In genomic region chr15:90035835-90036220, GRCh38 we compare ENCODE assay signal across 8 cellular contexts. TPM values are rescaled to one million over a fixed set of nuclear protein-coding genes. Genes with fewer than 3 reads are reported as not detected.
DNase-seq lines count a peak whose midpoint lies in the region; ATAC-seq and TF ChIP-seq lines count a peak whose summit lies in the region.

No MANE protein-coding gene starts in this region.

- H3K27ac ChIP-seq in lower lobe of right lung (peak overlapping the region; percentile 94), tibial artery (no peak overlapping the region)

- H3K27me3 ChIP-seq in lower lobe of right lung (ENCODE audit: low read depth) (no peaks in the 10 kb centered on the region), tibial artery (no peaks in the 10 kb centered on the region)

- H3K4me1 ChIP-seq in lower lobe of right lung (peaks cover 90% of the 10 kb centered on the region), tibial artery (peaks cover 0 to 49% (median 23%) of the 10 kb centered on the region in 4 donors)

- peaks cover 2% of the 10 kb centered on the region for H3K36me3 Mint-ChIP-seq in activated T-cell treated with anti-CD3 and anti-CD28 coated beads, Interleukin-2, amount 50 U/mL, for 24 hours (ENCODE audit: low read depth)
- peaks cover 3% of the 10 kb centered on the region for H3K36me3 Mint-ChIP-seq in activated T-cell treated with anti-CD3 and anti-CD28 coated beads, Interleukin-2, amount 50 U/mL, for 4 hours (ENCODE audit: insufficient read depth)
- H3K36me3 Mint-ChIP-seq in activated naive CD8-positive, alpha-beta T cell treated with anti-CD3 and anti-CD28 coated beads, Interleukin-2, amount 50 U/mL, for 24 hours (ENCODE audit: low read depth), result peaks cover 5% of the 10 kb centered on the region

- H3K9me3 Mint-ChIP-seq in activated T-cell treated with anti-CD3 and anti-CD28 coated beads, Interleukin-2, amount 50 U/mL, for 24 hours, result no peaks in the 10 kb centered on the region
- no peaks in the 10 kb centered on the region for H3K9me3 Mint-ChIP-seq in activated T-cell treated with anti-CD3 and anti-CD28 coated beads, Interleukin-2, amount 50 U/mL, for 4 hours
- H3K9me3 Mint-ChIP-seq in activated naive CD8-positive, alpha-beta T cell treated with anti-CD3 and anti-CD28 coated beads, Interleukin-2, amount 50 U/mL, for 24 hours, result no peaks in the 10 kb centered on the region

- TF ChIP-seq CTCF in lower lobe of right lung (IDR thresholded peaks at IDR 0.05), result no peak
- TF ChIP-seq CTCF in tibial artery (IDR thresholded peaks at IDR 0.05), result no peak

- peak overlapping the region; percentile 50 for H3K27ac Mint-ChIP-seq in activated T-cell treated with anti-CD3 and anti-CD28 coated beads, Interleukin-2, amount 50 U/mL, for 24 hours
- H3K27ac Mint-ChIP-seq in activated naive CD8-positive, alpha-beta T cell treated with anti-CD3 and anti-CD28 coated beads, Interleukin-2, amount 50 U/mL, for 24 hours, result peak overlapping the region; percentile 53

- H3K4me1 Mint-ChIP-seq in activated T-cell treated with anti-CD3 and anti-CD28 coated beads, Interleukin-2, amount 50 U/mL, for 24 hours (ENCODE audit: low read depth), result peaks cover 87% of the 10 kb centered on the region
- peaks cover 83% of the 10 kb centered on the region for H3K4me1 Mint-ChIP-seq in activated T-cell treated with anti-CD3 and anti-CD28 coated beads, Interleukin-2, amount 50 U/mL, for 4 hours (ENCODE audit: low read depth)
- peaks cover 91% of the 10 kb centered on the region for H3K4me1 Mint-ChIP-seq in activated naive CD8-positive, alpha-beta T cell treated with anti-CD3 and anti-CD28 coated beads, Interleukin-2, amount 50 U/mL, for 24 hours

- intact Hi-C loops in lower lobe of right lung (cut with DNase I) (no loop called here), tibial artery (cut with DNase I; ENCODE audit: low total_unique reads) (no loop called here)

- no peak for DNase-seq in activated T-cell treated with anti-CD3 and anti-CD28 coated beads, Interleukin-2, amount 50 U/mL, for 24 hours
- DNase-seq in activated T-cell treated with anti-CD3 and anti-CD28 coated beads, Interleukin-2, amount 50 U/mL, for 4 hours, result no peak
- DNase-seq in activated naive CD8-positive, alpha-beta T cell treated with anti-CD3 and anti-CD28 coated beads, Interleukin-2, amount 50 U/mL, for 24 hours, result no peak
- peak; percentile 83 for DNase-seq in lower lobe of right lung
- DNase-seq in tibial artery, result peak; percentile 40 to 69
- DNase-seq in DMS 273 (lab: John Stamatoyannopoulos, UW; ENCODE audit: unreplicated experiment), result no peak
- no peak for DNase-seq in dermis blood vessel endothelial cell

- H3K36me3 ChIP-seq in lower lobe of right lung (no peaks in the 10 kb centered on the region), tibial artery (no peaks in the 10 kb centered on the region)

- H3K9me3 ChIP-seq in lower lobe of right lung, result no peaks in the 10 kb centered on the region
- H3K9me3 ChIP-seq in tibial artery, result no peaks in the 10 kb centered on the region

- peak overlapping the region; percentile 19 for H3K4me3 ChIP-seq in lower lobe of right lung
- no peak overlapping the region for H3K4me3 ChIP-seq in tibial artery

- H3K27me3 Mint-ChIP-seq in activated T-cell treated with anti-CD3 and anti-CD28 coated beads, Interleukin-2, amount 50 U/mL, for 24 hours, result no peaks in the 10 kb centered on the region
- no peaks in the 10 kb centered on the region for H3K27me3 Mint-ChIP-seq in activated T-cell treated with anti-CD3 and anti-CD28 coated beads, Interleukin-2, amount 50 U/mL, for 4 hours (ENCODE audit: low read depth)
- peaks cover 1% of the 10 kb centered on the region for H3K27me3 Mint-ChIP-seq in activated naive CD8-positive, alpha-beta T cell treated with anti-CD3 and anti-CD28 coated beads, Interleukin-2, amount 50 U/mL, for 24 hours

- H3K4me3 Mint-ChIP-seq in activated T-cell treated with anti-CD3 and anti-CD28 coated beads, Interleukin-2, amount 50 U/mL, for 24 hours, result no peak overlapping the region
- no peak overlapping the region for H3K4me3 Mint-ChIP-seq in activated T-cell treated with anti-CD3 and anti-CD28 coated beads, Interleukin-2, amount 50 U/mL, for 4 hours
- no peak overlapping the region for H3K4me3 Mint-ChIP-seq in activated naive CD8-positive, alpha-beta T cell treated with anti-CD3 and anti-CD28 coated beads, Interleukin-2, amount 50 U/mL, for 24 hours

- ATAC-seq in activated T-cell treated with anti-CD3 and anti-CD28 coated beads, Interleukin-2, amount 50 U/mL, for 4 hours, result no peak
- no peak for ATAC-seq in activated naive CD8-positive, alpha-beta T cell treated with anti-CD3 and anti-CD28 coated beads, Interleukin-2, amount 50 U/mL, for 24 hours
- ATAC-seq in lower lobe of right lung, result peak; percentile 51 to 56
- ATAC-seq in HG02678 (IDR thresholded peaks at IDR 0.05; ENCODE audit: unreplicated experiment), result no peak

RNA-seq across cellular contexts. Expression of gene ZNF710, which starts 34.7 kb away (rescaled TPM):
- total RNA-seq in activated T-cell treated with anti-CD3 and anti-CD28 coated beads, Interleukin-2, amount 50 U/mL, for 4 hours, result 10 to 100 TPM; 21.7 to 28.2 (median 25.0) TPM
- total RNA-seq in lower lobe of right lung (50.7 TPM), dermis blood vessel endothelial cell (10.2 and 10.7 TPM in 2 replicates)

Comparison
In these comparisons a context has a peak if more than half of its experiments do, and no peak if none do; other contexts are left out.
1. DNase-seq: peak in lower lobe of right lung (single experiment) and tibial artery (2 of 2); none in activated T-cell treated with anti-CD3 and anti-CD28 coated beads, Interleukin-2, amount 50 U/mL, for 24 hours (single experiment), activated T-cell treated with anti-CD3 and anti-CD28 coated beads, Interleukin-2, amount 50 U/mL, for 4 hours (single experiment), activated naive CD8-positive, alpha-beta T cell treated with anti-CD3 and anti-CD28 coated beads, Interleukin-2, amount 50 U/mL, for 24 hours (single experiment), DMS 273 (single experiment) and dermis blood vessel endothelial cell (single experiment).
2. ATAC-seq: peak in lower lobe of right lung (2 of 2); none in activated T-cell treated with anti-CD3 and anti-CD28 coated beads, Interleukin-2, amount 50 U/mL, for 4 hours (0 of 2), activated naive CD8-positive, alpha-beta T cell treated with anti-CD3 and anti-CD28 coated beads, Interleukin-2, amount 50 U/mL, for 24 hours (single experiment) and HG02678 (single experiment).